Comparison of ENCODE assay signal across 11 cellular contexts in genomic region chr4:140003851-140004579, GRCh38.
DNase-seq lines count a peak whose midpoint lies in the region; ATAC-seq and TF ChIP-seq lines count a peak whose summit lies in the region.
"Had no signal": no experiment of that assay in that cellular context is flagged by ENCODE, and none has a peak within 500 bp of the region (broad histone marks: within the 10 kb centered on the region; RNA-seq: fewer than 3 reads in every experiment).

No MANE protein-coding gene starts in this region.

- peaks cover 22% of the 10 kb centered on the region for H3K79me2 ChIP-seq in neural cell (replicated peaks; ENCODE audit: insufficient read depth, low read length)

- TF ChIP-seq EP300 in neural cell (conservative IDR thresholded peaks at IDR 0.05; ENCODE audit: poor library complexity, severe bottlenecking): no peak

- no peak for DNase-seq in breast epithelium (ENCODE audit: low spot score in 2 of 2)
- DNase-seq in MCF 10A (ENCODE audit: unreplicated experiment): no peak
- DNase-seq in esophagus squamous epithelium (lab: John Stamatoyannopoulos, UW): no peak
- DNase-seq in upper lobe of right lung: no peak
- DNase-seq in cortex of kidney (lab: John Stamatoyannopoulos, UW): no peak
- no peak for DNase-seq in NCI-H774 (lab: John Stamatoyannopoulos, UW)

- H3F3A ChIP-seq in neural cell (ENCODE audit: insufficient read depth, low read length, poor library complexity, severe bottlenecking): peaks cover 14% of the 10 kb centered on the region

- CTCF ChIA-PET in MCF 10A (lab: Yijun Ruan, JAX): interaction anchor here (0.6 to 1.1 kb wide), 3 partner anchors 8 to 1632 kb away, joined by 3 to 7 read pairs (median 4); no protein-coding TSS in a partner anchor

- H3K9me3 Mint-ChIP-seq in MCF 10A (ENCODE audit: unreplicated experiment): no peaks in the 10 kb centered on the region

- H3K27ac Mint-ChIP-seq in MCF 10A (ENCODE audit: low read depth, unreplicated experiment): no peak overlapping the region

- H3K4me1 Mint-ChIP-seq in MCF 10A (ENCODE audit: insufficient read depth, unreplicated experiment): no peaks in the 10 kb centered on the region

- peak; percentile 14 for TF ChIP-seq RAD21 in neural cell (conservative IDR thresholded peaks at IDR 0.05)

- H3K4me2 ChIP-seq in neural cell (ENCODE audit: low read length): peak overlapping the region; percentile 78
- H3K4me2 ChIP-seq: BLaER1 treated with 17β-estradiol and CSF1 and Interleukin-3, amounts not matched to agents 10 nM and 100 nM had no signal

- H3K4me1 ChIP-seq in breast epithelium: no peaks in the 10 kb centered on the region
- H3K4me1 ChIP-seq in esophagus squamous epithelium: peaks cover 0 to 26% (median 7%) of the 10 kb centered on the region in 3 donors
- peaks cover 5% of the 10 kb centered on the region for H3K4me1 ChIP-seq in upper lobe of right lung

- H3K27ac ChIP-seq in breast epithelium: peak overlapping the region; percentile 21 to 82
- H3K27ac ChIP-seq in esophagus squamous epithelium: peak overlapping the region in 3 of 4 donors; percentile 27 to 60 (median 43)
- peak overlapping the region; percentile 95 for H3K27ac ChIP-seq in neural cell (ENCODE audit: low read length)
- H3K27ac ChIP-seq in upper lobe of right lung: peak overlapping the region; percentile 69
- H3K27ac ChIP-seq: BLaER1 treated with 17β-estradiol and CSF1 and Interleukin-3, amounts not matched to agents 10 nM and 100 nM had no signal

- H3K36me3 ChIP-seq in breast epithelium (no peaks in the 10 kb centered on the region), esophagus squamous epithelium (no peaks in the 10 kb centered on the region), neural cell (ENCODE audit: insufficient read depth, low read length) (no peaks in the 10 kb centered on the region), upper lobe of right lung (no peaks in the 10 kb centered on the region)
- H3K36me3 ChIP-seq: adrenal gland had no signal

- TF ChIP-seq CTCF in breast epithelium (IDR thresholded peaks at IDR 0.05) (no peak), MCF 10A (IDR thresholded peaks at IDR 0.05; ENCODE audit: unreplicated experiment) (no peak), esophagus squamous epithelium (IDR thresholded peaks at IDR 0.05) (no peak), neural cell (IDR thresholded peaks at IDR 0.05; ENCODE audit: poor library complexity, severe bottlenecking) (no peak), upper lobe of right lung (IDR thresholded peaks at IDR 0.05) (no peak)

- H3K4me3 ChIP-seq in breast epithelium (peak overlapping the region; percentile 29 to 56 (median 51)), esophagus squamous epithelium (peak overlapping the region; percentile 19 to 53 (median 42)), neural cell (ENCODE audit: low read length) (peak overlapping the region; percentile 60), upper lobe of right lung (peak overlapping the region; percentile 43)
- H3K4me3 ChIP-seq: BLaER1 treated with 17β-estradiol and CSF1 and Interleukin-3, amounts not matched to agents 10 nM and 100 nM; GM12878 had no signal

- POLR2A ChIA-PET in MCF 10A (lab: Yijun Ruan, JAX): interaction anchor here (0.7 kb wide), 1 partner anchor 188 kb away, joined by 3 read pairs; no protein-coding TSS in a partner anchor

- WGBS in esophagus squamous epithelium, 2 donors: 52 to 58% methylated on average over 7 of the region's 7 CpGs

- H3K9me2 ChIP-seq in neural cell (ENCODE audit: insufficient read depth, low read length): no peaks in the 10 kb centered on the region

- TF ChIP-seq POLR2A in breast epithelium (IDR thresholded peaks at IDR 0.05) (no peak), esophagus squamous epithelium (IDR thresholded peaks at IDR 0.05) (no peak)

- H3K27me3 ChIP-seq in breast epithelium (no peaks in the 10 kb centered on the region), esophagus squamous epithelium (no peaks in the 10 kb centered on the region), neural cell (ENCODE audit: insufficient read depth, low read depth, low read length) (no peaks in the 10 kb centered on the region), upper lobe of right lung (no peaks in the 10 kb centered on the region)
- H3K27me3 ChIP-seq: adrenal gland; BLaER1 treated with 17β-estradiol and CSF1 and Interleukin-3, amounts not matched to agents 10 nM and 100 nM had no signal

- intact Hi-C loops in breast epithelium (cut with DNase I; ENCODE audit: low total_unique reads): no loop called here
- intact Hi-C loops in MCF 10A (cut with micrococcal nuclease): no loop called here
- intact Hi-C loops in esophagus squamous epithelium (cut with DNase I): no loop called here
- intact Hi-C loops in upper lobe of right lung (cut with DNase I): no loop called here

- H3K27me3 Mint-ChIP-seq in MCF 10A (ENCODE audit: insufficient read depth, unreplicated experiment): no peaks in the 10 kb centered on the region

- no peak overlapping the region for H3K4me3 Mint-ChIP-seq in MCF 10A (ENCODE audit: unreplicated experiment)

- H3K36me3 Mint-ChIP-seq in MCF 10A (ENCODE audit: insufficient read depth, unreplicated experiment): no peaks in the 10 kb centered on the region

- no TSS peak for BruUV-seq in MCF 10A (replicated peaks; lab: Mats Ljungman, UMichigan)

- no peaks in the 10 kb centered on the region for H4K20me1 ChIP-seq in neural cell (ENCODE audit: insufficient read depth)

- H3K9ac ChIP-seq in neural cell (ENCODE audit: low read length): peak overlapping the region; percentile 77
- H3K9ac ChIP-seq: BLaER1 treated with 17β-estradiol and CSF1 and Interleukin-3, amounts not matched to agents 10 nM and 100 nM had no signal

- H3K9me3 ChIP-seq in breast epithelium (no peaks in the 10 kb centered on the region), esophagus squamous epithelium (no peaks in the 10 kb centered on the region), neural cell (ENCODE audit: low read length) (no peaks in the 10 kb centered on the region), upper lobe of right lung (no peaks in the 10 kb centered on the region)
- H3K9me3 ChIP-seq: adrenal gland had no signal

- peak overlapping the region; percentile 37 for H2AFZ ChIP-seq in neural cell (ENCODE audit: low read depth, low read length)

- ATAC-seq in upper lobe of right lung (no peak), HG02642 (IDR thresholded peaks at IDR 0.05; ENCODE audit: poor library complexity, unreplicated experiment) (no peak)
- ATAC-seq: GM12878 had no signal

TF ChIP-seq in neural cell, 6 proteins besides CTCF, POLR2A, EP300 and RAD21:
- TF ChIP-seq MXI1 (conservative IDR thresholded peaks at IDR 0.05; ENCODE audit: poor library complexity, severe bottlenecking) (no peak), TAF1 (IDR thresholded peaks at IDR 0.05; ENCODE audit: low read depth) (no peak), SMC3 (conservative IDR thresholded peaks at IDR 0.05; ENCODE audit: poor library complexity) (no peak), REST (IDR thresholded peaks at IDR 0.05; ENCODE audit: borderline replicate concordance) (peak; percentile 75), POLR2AphosphoS5 (IDR thresholded peaks at IDR 0.05) (peak; percentile 21), EZH2 (IDR thresholded peaks at IDR 0.05; ENCODE audit: borderline replicate concordance, insufficient read depth, low read length, poor library complexity, severe bottlenecking) (no peak)

Comparison
In these comparisons a context has a peak if more than half of its experiments do, and no peak if none do; other contexts are left out.
1. H3K27ac ChIP-seq: peak in every context shown above with its lines; median percentile 95 in neural cell; 69 in upper lobe of right lung; 52 in breast epithelium; 43 in esophagus squamous epithelium.